1 cellular context compared by ENCODE assay signal in the genomic region with DNA sequence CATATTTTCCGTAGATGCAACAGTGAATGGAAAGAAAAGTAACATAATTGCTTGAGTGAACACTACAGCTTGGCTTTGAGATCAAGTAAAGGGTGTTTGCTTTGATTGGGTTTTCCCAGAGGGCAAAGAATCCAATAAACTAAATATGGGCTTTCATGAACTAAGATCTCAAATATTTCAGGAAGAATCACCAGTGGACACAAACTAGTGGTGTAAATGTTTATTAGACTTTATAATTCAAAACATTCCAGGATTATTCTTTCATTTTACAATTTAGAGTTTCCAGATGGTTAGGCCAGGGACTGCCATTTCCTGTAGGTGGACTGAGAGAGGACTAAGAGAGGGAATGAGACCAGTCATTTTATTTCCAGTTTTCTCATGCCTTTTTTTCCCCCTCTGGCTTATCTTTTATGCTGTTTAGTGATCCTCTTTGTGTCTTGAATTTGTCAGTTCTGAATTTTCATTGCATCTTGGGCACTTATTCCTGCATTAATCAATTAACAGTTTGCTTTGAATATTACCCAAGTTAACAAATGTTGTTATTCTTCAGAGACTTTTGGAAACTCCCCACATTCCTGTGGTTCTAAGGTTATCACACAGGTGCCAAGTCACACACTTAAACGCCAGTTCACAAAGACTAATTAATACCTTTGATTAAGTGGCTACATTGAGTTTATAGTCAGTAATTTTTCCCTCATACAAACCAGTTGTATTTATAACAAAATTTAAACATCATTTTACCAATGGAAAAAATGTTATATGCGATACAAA.
TF ChIP-seq lines count a peak whose summit lies in the region.

No MANE protein-coding gene starts in this region.

TF ChIP-seq in endothelial cell of umbilical vein, 7 proteins besides CTCF, POLR2A, EP300 and RAD21:
- TF ChIP-seq JUN (IDR thresholded peaks at IDR 0.05; ENCODE audit: borderline replicate concordance, insufficient read depth, insufficient read length, low read depth) (no peak), FOS (IDR thresholded peaks at IDR 0.05; ENCODE audit: borderline replicate concordance, insufficient read depth, low read length) (no peak), POLR2AphosphoS5 (IDR thresholded peaks at IDR 0.05; ENCODE audit: insufficient read depth, low read depth, low read length) (no peak), EZH2 (IDR thresholded peaks at IDR 0.05; ENCODE audit: borderline replicate concordance, low read depth, low read length, severe bottlenecking) (no peak), GATA2 (IDR thresholded peaks at IDR 0.05; ENCODE audit: insufficient read depth, insufficient read length, low read depth, low read length) (no peak), MYC (IDR thresholded peaks at IDR 0.05; ENCODE audit: low read depth, low read length) (no peak)
- TF ChIP-seq, protein P1, sequence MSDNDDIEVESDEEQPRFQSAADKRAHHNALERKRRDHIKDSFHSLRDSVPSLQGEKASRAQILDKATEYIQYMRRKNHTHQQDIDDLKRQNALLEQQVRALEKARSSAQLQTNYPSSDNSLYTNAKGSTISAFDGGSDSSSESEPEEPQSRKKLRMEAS (IDR thresholded peaks at IDR 0.05; ENCODE audit: insufficient read depth, insufficient read length): no peak
